Comparison of ENCODE assay signal across 8 cellular contexts in the genomic region with DNA sequence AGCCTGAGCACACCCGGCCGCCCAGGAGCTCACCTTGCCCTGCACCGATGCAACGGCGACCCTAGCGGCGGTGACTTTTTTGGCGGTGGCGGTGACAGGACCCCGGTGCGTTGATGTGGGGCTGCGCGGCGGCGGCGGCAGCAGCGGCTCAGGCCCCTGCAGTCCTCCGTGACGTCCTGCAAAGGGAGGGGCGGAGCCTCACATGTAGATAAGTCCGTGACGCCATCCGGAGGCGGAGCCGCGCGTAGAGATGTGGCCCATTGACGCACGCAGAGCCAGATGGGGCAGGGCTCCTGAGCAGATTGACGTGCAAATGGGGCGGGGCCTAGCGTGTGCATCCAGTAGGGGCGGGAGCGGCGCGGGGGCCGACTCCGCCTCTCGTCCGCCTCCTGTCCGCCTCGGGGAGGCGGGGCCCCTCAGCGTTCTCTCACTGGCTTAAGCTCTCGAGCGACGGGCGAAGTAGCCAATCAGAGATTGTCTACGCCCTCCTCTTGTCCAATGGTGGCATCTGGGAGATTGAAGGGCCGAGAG. TPM values are rescaled to one million over a fixed set of nuclear protein-coding genes. Genes with fewer than 3 reads are reported as not detected.
A peak's percentile ranks its signal among the peaks of the same experiment; 100 is the strongest.
DNase-seq lines count a peak whose midpoint lies in the region; ATAC-seq, FAIRE-seq and TF ChIP-seq lines count a peak whose summit lies in the region.

RAB3A (minus strand) TSS at position 180 of the 531 bp plus-strand sequence. CDS start 1,302 bp downstream, outside the sequence.

- intact Hi-C loops in adrenal gland (cut with DNase I) (no loop called here), cardiac septum (cut with DNase I) (loop anchor here (1.0 to 10.0 kb wide), 4 partner anchors 11 to 211 kb away; partner anchors contain the start of genes LSM4, MPV17L2 and SSBP4)

- H3K27ac ChIP-seq in adrenal gland, result peak within 1 kb of the TSS; percentile 67 to 96 (median 92)
- peak within 1 kb of the TSS; percentile 93 for H3K27ac ChIP-seq in parathyroid adenoma
- peak within 1 kb of the TSS; percentile 94 to 100 (median 98) for H3K27ac ChIP-seq in tibial nerve

- TF ChIP-seq EP300 in tibial nerve (IDR thresholded peaks at IDR 0.05), result peak; percentile 84 to 97

- H3K4me3 ChIP-seq in adrenal gland (peak within 1 kb of the TSS in 3 of 4 donors; percentile 59 to 72 (median 62)), parathyroid adenoma (ENCODE audit: low read depth, low read length) (peak within 1 kb of the TSS; percentile 97), tibial nerve (peak within 1 kb of the TSS; percentile 59 to 79 (median 70))

- no peaks in the 10 kb centered on the region for H3K9me3 ChIP-seq in adrenal gland (replicated peaks in 1 of 3)
- H3K9me3 ChIP-seq in parathyroid adenoma (ENCODE audit: control insufficient read depth, low read length), result no peaks in the 10 kb centered on the region
- no peaks in the 10 kb centered on the region for H3K9me3 ChIP-seq in tibial nerve

- peak; percentile 98 for DNase-seq in GM12891 (ENCODE audit: insufficient read length, low spot score)
- DNase-seq in NCI-H1436 treated with DMSO at 0.1 percent for 48 hours (lab: John Stamatoyannopoulos, UW), result peak; percentile 99
- DNase-seq in T follicular helper cell (ENCODE audit: low read depth), result peak; percentile 99
- DNase-seq in adrenal gland, result peak; percentile 100
- DNase-seq in cardiac septum (ENCODE audit: low spot score), result peak; percentile 100
- peak; percentile 100 for DNase-seq in tibial nerve (ENCODE audit: low spot score in 2 of 2)

- WGBS in adrenal gland, 4 donors, result 0% methylated on average over 11 to 50 of the region's 50 CpGs
- WGBS in tibial nerve, 2 donors, result 0 to 1% methylated on average over 21 to 29 of the region's 50 CpGs

- H3K27me3 ChIP-seq in adrenal gland, result no peaks in the 10 kb centered on the region
- no peaks in the 10 kb centered on the region for H3K27me3 ChIP-seq in parathyroid adenoma (ENCODE audit: control insufficient read depth, insufficient read depth, low read length)
- H3K27me3 ChIP-seq in tibial nerve, result peaks cover 0 to 8% of the 10 kb centered on the region in 2 donors

- H3K36me3 ChIP-seq in adrenal gland (replicated peaks in 1 of 2) (peaks cover 0 to 7% of the 10 kb centered on the region in 2 donors), parathyroid adenoma (ENCODE audit: control insufficient read depth, insufficient read depth, low read length) (no peaks in the 10 kb centered on the region), tibial nerve (peaks cover 0 to 22% (median 0%) of the 10 kb centered on the region in 3 donors)

- peaks cover 8% of the 10 kb centered on the region for H3K79me2 ChIP-seq in parathyroid adenoma

- peak within 1 kb of the TSS; percentile 97 for H3K4me2 ChIP-seq in parathyroid adenoma (ENCODE audit: low read length)

- ATAC-seq in HG02840 (IDR thresholded peaks at IDR 0.05; ENCODE audit: low FRiP score, unreplicated experiment), result peak; percentile 92

- H3K9ac ChIP-seq in parathyroid adenoma, result peak within 1 kb of the TSS; percentile 78

- FAIRE-seq in GM12891 (lab: Jason Lieb, UNC), result peak; percentile 99

- H2AFZ ChIP-seq in parathyroid adenoma, result peak within 1 kb of the TSS; percentile 96

- TF ChIP-seq POLR2A in GM12891 (IDR thresholded peaks at IDR 0.05; ENCODE audit: low read depth, low read length), result no peak
- peak; percentile 76 to 84 for TF ChIP-seq POLR2A in adrenal gland (IDR thresholded peaks at IDR 0.05)
- TF ChIP-seq POLR2A in tibial nerve (IDR thresholded peaks at IDR 0.05), result peak in 1 of 2 donors; percentile 81

- TF ChIP-seq CTCF in adrenal gland (IDR thresholded peaks at IDR 0.05) (peak in 1 of 6 experiments; percentile 1), parathyroid adenoma (IDR thresholded peaks at IDR 0.05) (no peak), tibial nerve (IDR thresholded peaks at IDR 0.05) (peak in 2 of 5 experiments; percentile 20 to 41)

- H3K4me1 ChIP-seq in adrenal gland (replicated peaks in 1 of 2) (peaks cover 19 to 23% of the 10 kb centered on the region in 2 donors), parathyroid adenoma (peaks cover 2% of the 10 kb centered on the region), tibial nerve (peaks cover 0 to 35% (median 16%) of the 10 kb centered on the region in 4 donors)

TF ChIP-seq in GM12891, 5 proteins besides CTCF, POLR2A, EP300 and RAD21:
- TF ChIP-seq PAX5 (IDR thresholded peaks at IDR 0.05; ENCODE audit: insufficient read depth, low read length, severe bottlenecking), result no peak
- TF ChIP-seq POLR2AphosphoS5 (IDR thresholded peaks at IDR 0.05; ENCODE audit: low read depth, low read length), result no peak
- no peak for TF ChIP-seq SPI1 (IDR thresholded peaks at IDR 0.05; ENCODE audit: low read depth, low read length)

RNA-seq across cellular contexts. Expression of gene RAB3A, which starts in this region (rescaled TPM):
- 1.0 TPM for polyA plus RNA-seq in GM12891 (2012; ENCODE audit: low read depth, missing spikeins)
- total RNA-seq in adrenal gland (10 to 100 TPM in 3 of 8 donors, 1 to 10 TPM in 5; 2.3 to 32.3 (median 6.9) TPM), cardiac septum (21.7 TPM), tibial nerve (1 to 10 TPM in 3 of 4 donors, not detected in 1; 1.5 to 5.1 (median 3.9) TPM)
- 10 to 100 TPM in 1 of 3 donors, 1 to 10 TPM in 2; 4.0 to 16.6 (median 5.8) TPM for polyA plus RNA-seq in adrenal gland

Comparison
In these comparisons a context has a peak if more than half of its experiments do, and no peak if none do; other contexts are left out.
1. Peak in every context shown above with its lines: DNase-seq, ATAC-seq, H3K4me3 ChIP-seq and H3K27ac ChIP-seq.